In genomic region chr1:230095938-230096337, GRCh38 we compare ENCODE assay signal across 16 cellular contexts. TPM values are rescaled to one million over a fixed set of nuclear protein-coding genes. Genes with fewer than 3 reads are reported as not detected.
A peak's percentile ranks its signal among the peaks of the same experiment; 100 is the strongest.
DNase-seq lines count a peak whose midpoint lies in the region; ATAC-seq and TF ChIP-seq lines count a peak whose summit lies in the region.
"Had no signal": no experiment of that assay in that cellular context is flagged by ENCODE, and none has a peak within 500 bp of the region (broad histone marks: within the 10 kb centered on the region; RNA-seq: fewer than 3 reads in every experiment).

No MANE protein-coding gene starts in this region.

- H3K4me1 ChIP-seq in BLaER1 (peaks cover 76% of the 10 kb centered on the region), GM23338 (ENCODE audit: insufficient read depth) (no peaks in the 10 kb centered on the region), OCI-LY1 (ENCODE audit: insufficient read depth, low read length, severe bottlenecking) (peaks cover 43% of the 10 kb centered on the region), SK-N-SH (ENCODE audit: control insufficient read depth in 1 of 2, insufficient read depth in 2 of 2, low read depth in 1 of 2, low read length in 1 of 2) (peaks cover 8 to 13% of the 10 kb centered on the region in 2 experiments), right lobe of liver (no peaks in the 10 kb centered on the region)

- CTCF ChIA-PET in SK-N-SH (lab: Yijun Ruan, JAX): no interaction called here

- POLR2A ChIA-PET in SK-N-SH (lab: Yijun Ruan, JAX): no interaction called here

- H3K27ac Mint-ChIP-seq in GM23338: no peak overlapping the region; the same call in 1 of the 2 replicates
- H3K27ac Mint-ChIP-seq: CD4-positive, CD25-positive, alpha-beta regulatory T cell; CD8-positive, alpha-beta memory T cell had no signal

- WGBS in SK-N-SH (ENCODE audit: low lambda C conversion rate): 91% methylated on average over 5 of the region's 5 CpGs
- 67% methylated on average over 1 of the region's 5 CpGs for WGBS in right lobe of liver (ENCODE audit: insufficient coverage, low coverage, low lambda C conversion rate, missing lambda C conversion rate)

- H3K36me3 ChIP-seq in BLaER1: peaks cover 89% of the 10 kb centered on the region
- H3K36me3 ChIP-seq in GM23338 (ENCODE audit: insufficient read depth): no peaks in the 10 kb centered on the region
- H3K36me3 ChIP-seq in OCI-LY1 (ENCODE audit: insufficient read depth, low read length): peaks cover 26% of the 10 kb centered on the region
- peaks cover 0 to 10% of the 10 kb centered on the region in 2 experiments for H3K36me3 ChIP-seq in SK-N-SH (replicated peaks in 1 of 2; ENCODE audit: control insufficient read depth in 1 of 2, insufficient read depth in 2 of 2, low read length in 1 of 2)
- H3K36me3 ChIP-seq in right lobe of liver: no peaks in the 10 kb centered on the region

- no peak overlapping the region for H3K4me3 Mint-ChIP-seq in GM23338
- H3K4me3 Mint-ChIP-seq: CD4-positive, CD25-positive, alpha-beta regulatory T cell had no signal

- TF ChIP-seq RAD21 in SK-N-SH (IDR thresholded peaks at IDR 0.05; ENCODE audit: low read length): no peak

- no peak overlapping the region for H3K9ac ChIP-seq in BLaER1
- no peak overlapping the region; the same call in 1 of the 2 replicates for H3K9ac ChIP-seq in OCI-LY1 (ENCODE audit: low read length)
- no peak overlapping the region for H3K9ac ChIP-seq in SK-N-SH

- peaks cover 10% of the 10 kb centered on the region; the same call in 2 of the 3 replicates for H3K36me3 Mint-ChIP-seq in GM23338 (ENCODE audit: low read depth)

- H3K9me3 Mint-ChIP-seq in GM23338: no peaks in the 10 kb centered on the region
- H3K9me3 Mint-ChIP-seq: CD4-positive, CD25-positive, alpha-beta regulatory T cell; CD8-positive, alpha-beta memory T cell had no signal

- H3K79me2 ChIP-seq in GM23338 (replicated peaks; ENCODE audit: insufficient read depth) (peaks cover 82% of the 10 kb centered on the region), OCI-LY1 (ENCODE audit: insufficient read depth, low read length) (peaks cover 28% of the 10 kb centered on the region), SK-N-SH (ENCODE audit: insufficient read depth) (peaks cover 90% of the 10 kb centered on the region)

- H3F3A ChIP-seq in GM23338 (replicated peaks; ENCODE audit: low read depth) (no peaks in the 10 kb centered on the region), OCI-LY1 (ENCODE audit: insufficient read depth, low read length) (no peaks in the 10 kb centered on the region), SK-N-SH (replicated peaks; ENCODE audit: insufficient read depth) (peaks cover 18% of the 10 kb centered on the region)

- H3K9me2 ChIP-seq in GM23338 (ENCODE audit: insufficient read depth) (no peaks in the 10 kb centered on the region), OCI-LY1 (ENCODE audit: low read depth, low read length) (no peaks in the 10 kb centered on the region), SK-N-SH (no peaks in the 10 kb centered on the region)

- ATAC-seq in GM23338: peak; percentile 55
- ATAC-seq in sciatic nerve: no peak
- no peak for ATAC-seq in Right ventricle myocardium superior (ENCODE audit: poor library complexity)
- ATAC-seq in right lobe of liver: no peak

- H3K9me3 ChIP-seq in BLaER1: no peaks in the 10 kb centered on the region
- no peaks in the 10 kb centered on the region for H3K9me3 ChIP-seq in OCI-LY1 (ENCODE audit: low read length)
- no peaks in the 10 kb centered on the region for H3K9me3 ChIP-seq in SK-N-SH
- H3K9me3 ChIP-seq in right lobe of liver: no peaks in the 10 kb centered on the region

- DNase-seq in GM23338 (ENCODE audit: low spot score) (no peak), sciatic nerve (ENCODE audit: low spot score) (peak; percentile 49), SK-N-SH (no peak), Right ventricle myocardium superior (no peak), right lobe of liver (no peak)
- DNase-seq: 8988T; C1 segment of cervical spinal cord; CD4-positive, CD25-positive, alpha-beta regulatory T cell; CD8-positive, alpha-beta memory T cell; COR-L47; DMS 273 treated with DMSO at 0.1 percent for 48 hours; DMS53; GF-D8; HCEC 1CT had no signal

- TF ChIP-seq POLR2A in right lobe of liver (IDR thresholded peaks at IDR 0.05): no peak

- no peak overlapping the region for H3K4me3 ChIP-seq in BLaER1
- no peak overlapping the region for H3K4me3 ChIP-seq in GM23338
- no peak overlapping the region for H3K4me3 ChIP-seq in OCI-LY1 (ENCODE audit: low read depth, low read length, poor library complexity, severe bottlenecking)
- H3K4me3 ChIP-seq in SK-N-SH (ENCODE audit: low read depth in 2 of 2, low read length in 1 of 2): no peak overlapping the region
- H3K4me3 ChIP-seq in right lobe of liver: no peak overlapping the region

- no peak for TF ChIP-seq EP300 in SK-N-SH (IDR thresholded peaks at IDR 0.05; ENCODE audit: borderline replicate concordance in 1 of 2, low read depth in 1 of 2, low read length in 1 of 2)

- TF ChIP-seq CTCF in GM23338 (conservative IDR thresholded peaks at IDR 0.05; ENCODE audit: low read depth in 2 of 2) (no peak), OCI-LY1 (IDR thresholded peaks at IDR 0.05; ENCODE audit: low read length) (no peak), SK-N-SH (IDR thresholded peaks at IDR 0.05) (no peak), right lobe of liver (IDR thresholded peaks at IDR 0.05) (no peak)

- H2AFZ ChIP-seq in GM23338 (no peak overlapping the region), OCI-LY1 (ENCODE audit: low read length) (no peak overlapping the region), SK-N-SH (ENCODE audit: low read depth) (no peak overlapping the region)

- intact Hi-C loops in sciatic nerve (cut with DNase I): no loop called here
- intact Hi-C loops in Right ventricle myocardium superior (cut with DNase I): no loop called here
- intact Hi-C loops in right lobe of liver (cut with DNase I): no loop called here

- H3K27me3 Mint-ChIP-seq in GM23338 (ENCODE audit: insufficient read depth, low read depth, poor library complexity): no peaks in the 10 kb centered on the region
- H3K27me3 Mint-ChIP-seq: CD4-positive, CD25-positive, alpha-beta regulatory T cell had no signal

- H3K27me3 ChIP-seq in BLaER1 (no peaks in the 10 kb centered on the region), GM23338 (ENCODE audit: insufficient read depth) (no peaks in the 10 kb centered on the region), OCI-LY1 (ENCODE audit: insufficient read depth, low read length) (no peaks in the 10 kb centered on the region), SK-N-SH (ENCODE audit: insufficient read depth) (no peaks in the 10 kb centered on the region), right lobe of liver (no peaks in the 10 kb centered on the region)

- H3K4me2 ChIP-seq in BLaER1 (peak overlapping the region; percentile 42), GM23338 (no peak overlapping the region), OCI-LY1 (ENCODE audit: low read length) (no peak overlapping the region), SK-N-SH (no peak overlapping the region)

- H3K27ac ChIP-seq in BLaER1 (peak overlapping the region; percentile 11; the same call in 1 of the 2 replicates), GM23338 (ENCODE audit: low read depth) (no peak overlapping the region), OCI-LY1 (ENCODE audit: low read depth, low read length, poor library complexity, severe bottlenecking) (peak overlapping the region; percentile 61), SK-N-SH (ENCODE audit: low read depth in 2 of 2, low read length in 1 of 2) (no peak overlapping the region), right lobe of liver (no peak overlapping the region)

- peaks cover 100% of the 10 kb centered on the region for H4K20me1 ChIP-seq in BLaER1
- peaks cover 20% of the 10 kb centered on the region for H4K20me1 ChIP-seq in GM23338 (replicated peaks; ENCODE audit: insufficient read depth)
- H4K20me1 ChIP-seq in OCI-LY1 (ENCODE audit: insufficient read depth, low read length): no peaks in the 10 kb centered on the region
- H4K20me1 ChIP-seq in SK-N-SH (ENCODE audit: insufficient read depth): no peaks in the 10 kb centered on the region

- H3K4me1 Mint-ChIP-seq in GM23338: peaks cover 21% of the 10 kb centered on the region

TF ChIP-seq in GM23338, 12 proteins besides CTCF, POLR2A, EP300 and RAD21 (continues in another document):
- TF ChIP-seq ZNF114 (CRISPR knock-in tag; IDR thresholded peaks at IDR 0.05) (no peak), POLR2AphosphoS5 (IDR thresholded peaks at IDR 0.05; ENCODE audit: low read depth) (no peak), EZH2 (IDR thresholded peaks at IDR 0.05; ENCODE audit: low read depth, unreplicated experiment) (no peak), ZNF331 (CRISPR knock-in tag; IDR thresholded peaks at IDR 0.05; ENCODE audit: low read depth) (no peak), JUNB (IDR thresholded peaks at IDR 0.05; ENCODE audit: unreplicated experiment) (no peak)

TF ChIP-seq in SK-N-SH, 30 proteins besides CTCF, POLR2A, EP300 and RAD21:
- TF ChIP-seq YY1 (IDR thresholded peaks at IDR 0.05; ENCODE audit: low read depth): no peak
- no peak for TF ChIP-seq SMC3 (IDR thresholded peaks at IDR 0.05; ENCODE audit: low read depth, low read length)
- TF ChIP-seq NRF1 (IDR thresholded peaks at IDR 0.05; ENCODE audit: low read depth, low read length): no peak
- TF ChIP-seq MXI1 (IDR thresholded peaks at IDR 0.05; ENCODE audit: low read depth, low read length): no peak
TF ChIP-seq in SK-N-SH: peak in this region for 0.

RNA-seq across cellular contexts. Expression of gene GALNT2, which starts 28.9 kb away (rescaled TPM):
- 37.2 and 48.3 TPM in 2 replicates for total RNA-seq in GM23338 (2014; rRNA removed; shearing (Covaris generic))
- 17.8 and 19.2 TPM in 2 replicates for polyA plus RNA-seq in GM23338 (2016; fragmentation: Nextera tagmentation; extraction: Ambion mirVana)
- 67.3 TPM for total RNA-seq in sciatic nerve
- polyA plus RNA-seq in SK-N-SH (2012; rRNA removed): 99.8 and 118 TPM in 2 replicates
- polyA plus RNA-seq in SK-N-SH (2012; cell fraction: cytosol; rRNA removed): 81.8 and 111 TPM in 2 replicates
- polyA plus RNA-seq in SK-N-SH (2012; cell fraction: nucleus; rRNA removed): 93.4 and 117 TPM in 2 replicates
- total RNA-seq in Right ventricle myocardium superior: 21.2 TPM
- total RNA-seq in right lobe of liver: 100 to 1,000 TPM in 4 of 6 experiments, 10 to 100 TPM in 2; 58.0 to 152 (median 131) TPM

Comparison
In these comparisons a context has a peak if more than half of its experiments do, and no peak if none do; other contexts are left out.
1. H3K27ac ChIP-seq: peak in BLaER1 (single experiment) and OCI-LY1 (single experiment); none in GM23338 (single experiment), SK-N-SH (0 of 2) and right lobe of liver (0 of 3).